In genomic region chr4:8303485-8304281, GRCh38 we compare ENCODE assay signal across 9 cellular contexts. TPM values are rescaled to one million over a fixed set of nuclear protein-coding genes. Genes with fewer than 3 reads are reported as not detected.
A peak's percentile ranks its signal among the peaks of the same experiment; 100 is the strongest.
DNase-seq lines count a peak whose midpoint lies in the region; ATAC-seq and TF ChIP-seq lines count a peak whose summit lies in the region.
"Had no signal": no experiment of that assay in that cellular context is flagged by ENCODE, and none has a peak within 500 bp of the region (broad histone marks: within the 10 kb centered on the region; RNA-seq: fewer than 3 reads in every experiment).

No MANE protein-coding gene starts in this region.

- H3K4me3 Mint-ChIP-seq in activated naive CD8-positive, alpha-beta T cell treated with anti-CD3 and anti-CD28 coated beads, Interleukin-2, amount 50 U/mL, for 24 hours, result peak overlapping the region; percentile 8
- no peak overlapping the region for H3K4me3 Mint-ChIP-seq in activated naive CD4-positive, alpha-beta T cell treated with anti-CD3 and anti-CD28 coated beads for 36 hours

- DNase-seq in AG10803 (ENCODE audit: low read depth), result peak; percentile 91
- peak; percentile 77 for DNase-seq in HT1080 (ENCODE audit: low read depth)
- no peak for DNase-seq in activated naive CD8-positive, alpha-beta T cell treated with anti-CD3 and anti-CD28 coated beads, Interleukin-2, amount 50 U/mL, for 24 hours
- DNase-seq in kidney tubule cell (ENCODE audit: low spot score), result peak; percentile 87
- DNase-seq in coronary artery (ENCODE audit: low spot score), result no peak
- no peak for DNase-seq in activated naive CD4-positive, alpha-beta T cell treated with anti-CD3 and anti-CD28 coated beads for 36 hours
- DNase-seq: left cardiac atrium had no signal

- no peaks in the 10 kb centered on the region for H3K36me3 Mint-ChIP-seq in activated naive CD8-positive, alpha-beta T cell treated with anti-CD3 and anti-CD28 coated beads, Interleukin-2, amount 50 U/mL, for 24 hours (ENCODE audit: low read depth)
- H3K36me3 Mint-ChIP-seq in activated naive CD4-positive, alpha-beta T cell treated with anti-CD3 and anti-CD28 coated beads for 36 hours (ENCODE audit: low read depth), result no peaks in the 10 kb centered on the region

- intact Hi-C loops in activated naive CD4-positive, alpha-beta T cell treated with anti-CD3 and anti-CD28 coated beads for 36 hours (cut with micrococcal nuclease), result no loop called here

- H3K27ac Mint-ChIP-seq in activated naive CD8-positive, alpha-beta T cell treated with anti-CD3 and anti-CD28 coated beads, Interleukin-2, amount 50 U/mL, for 24 hours, result peak overlapping the region; percentile 75
- no peak overlapping the region for H3K27ac Mint-ChIP-seq in activated naive CD4-positive, alpha-beta T cell treated with anti-CD3 and anti-CD28 coated beads for 36 hours

- peaks cover 3% of the 10 kb centered on the region for H3K4me1 Mint-ChIP-seq in activated naive CD8-positive, alpha-beta T cell treated with anti-CD3 and anti-CD28 coated beads, Interleukin-2, amount 50 U/mL, for 24 hours
- H3K4me1 Mint-ChIP-seq in activated naive CD4-positive, alpha-beta T cell treated with anti-CD3 and anti-CD28 coated beads for 36 hours (ENCODE audit: low read depth), result no peaks in the 10 kb centered on the region

- TF ChIP-seq CTCF in AG10803 (conservative IDR thresholded peaks at IDR 0.05; ENCODE audit: low read length) (no peak), coronary artery (IDR thresholded peaks at IDR 0.05) (no peak)

- H3K27me3 Mint-ChIP-seq in activated naive CD8-positive, alpha-beta T cell treated with anti-CD3 and anti-CD28 coated beads, Interleukin-2, amount 50 U/mL, for 24 hours, result peaks cover 8% of the 10 kb centered on the region
- H3K27me3 Mint-ChIP-seq in activated naive CD4-positive, alpha-beta T cell treated with anti-CD3 and anti-CD28 coated beads for 36 hours (ENCODE audit: low read depth), result no peaks in the 10 kb centered on the region

- CTCF ChIA-PET in activated naive CD4-positive, alpha-beta T cell treated with anti-CD3 and anti-CD28 coated beads for 36 hours (lab: Charles Lee), result no interaction called here

- peak overlapping the region in 1 of 2 donors; percentile 25 for H3K27ac ChIP-seq in coronary artery

- H3K4me3 ChIP-seq in AG10803 (ENCODE audit: low read length), result no peak overlapping the region
- H3K4me3 ChIP-seq in coronary artery, result no peak overlapping the region

- ATAC-seq in activated naive CD8-positive, alpha-beta T cell treated with anti-CD3 and anti-CD28 coated beads, Interleukin-2, amount 50 U/mL, for 24 hours, result no peak
- no peak for ATAC-seq in GM18868 (IDR thresholded peaks at IDR 0.05; ENCODE audit: unreplicated experiment)
- no peak for ATAC-seq in HG02759 (IDR thresholded peaks at IDR 0.05; ENCODE audit: unreplicated experiment)
- ATAC-seq: left cardiac atrium had no signal

- no peaks in the 10 kb centered on the region for H3K9me3 Mint-ChIP-seq in activated naive CD8-positive, alpha-beta T cell treated with anti-CD3 and anti-CD28 coated beads, Interleukin-2, amount 50 U/mL, for 24 hours
- peaks cover 3% of the 10 kb centered on the region for H3K9me3 Mint-ChIP-seq in activated naive CD4-positive, alpha-beta T cell treated with anti-CD3 and anti-CD28 coated beads for 36 hours

RNA-seq across cellular contexts. Expression of gene HTRA3, which starts 34.1 kb away (rescaled TPM):
- total RNA-seq in HT1080 (2014; rRNA removed; shearing (Covaris generic)), result 0.16 and 0.20 TPM in 2 replicates
- 0.30 and 0.34 TPM in 2 replicates for polyA plus RNA-seq in HT1080 (2015; cell fraction: cytosol; rRNA removed)
- polyA plus RNA-seq in HT1080 (2015; cell fraction: nucleus; rRNA removed), result 0.11 and 0.26 TPM in 2 replicates
- not detected for total RNA-seq in activated naive CD4-positive, alpha-beta T cell treated with anti-CD3 and anti-CD28 coated beads for 36 hours

Comparison
In these comparisons a context has a peak if more than half of its experiments do, and no peak if none do; other contexts are left out.
1. DNase-seq: peak in AG10803 (single experiment), HT1080 (single experiment) and kidney tubule cell (single experiment); none in activated naive CD8-positive, alpha-beta T cell treated with anti-CD3 and anti-CD28 coated beads, Interleukin-2, amount 50 U/mL, for 24 hours (single experiment), coronary artery (single experiment) and activated naive CD4-positive, alpha-beta T cell treated with anti-CD3 and anti-CD28 coated beads for 36 hours (single experiment).